ENCODE assay signal across 12 cellular contexts in genomic region chr10:31754803-31755624, GRCh38.
A peak's percentile ranks its signal among the peaks of the same experiment; 100 is the strongest.
DNase-seq lines count a peak whose midpoint lies in the region; ATAC-seq and TF ChIP-seq lines count a peak whose summit lies in the region.
"Had no signal": no experiment of that assay in that cellular context is flagged by ENCODE, and none has a peak within 500 bp of the region (broad histone marks: within the 10 kb centered on the region; RNA-seq: fewer than 3 reads in every experiment).

No MANE protein-coding gene starts in this region.

- H3K27ac Mint-ChIP-seq in GM23338: peak overlapping the region; percentile 91
- no peak overlapping the region for H3K27ac Mint-ChIP-seq in activated CD4-positive, alpha-beta T cell treated with anti-CD3 and anti-CD28 coated beads, Interleukin-2, amount 10 ng/mL, durations not matched to agents 7 days and 5 days

- peaks cover 6% of the 10 kb centered on the region; the same call in 2 of the 3 replicates for H3K36me3 Mint-ChIP-seq in GM23338 (ENCODE audit: low read depth)
- no peaks in the 10 kb centered on the region for H3K36me3 Mint-ChIP-seq in activated CD4-positive, alpha-beta T cell treated with anti-CD3 and anti-CD28 coated beads, Interleukin-2, amount 10 ng/mL, durations not matched to agents 7 days and 5 days (ENCODE audit: low read depth)

- peak; percentile 91 for DNase-seq in GM23338 (ENCODE audit: low spot score)
- DNase-seq in RWPE1 (ENCODE audit: low spot score): no peak
- peak; percentile 46 for DNase-seq in iPS DF 4.7 (ENCODE audit: extremely low read depth, low spot score)
- DNase-seq in psoas muscle: peak in 1 of 2 donors; percentile 39
- DNase-seq in RPMI8226: no peak
- DNase-seq in activated CD4-positive, alpha-beta T cell treated with anti-CD3 and anti-CD28 coated beads, Interleukin-2, amount 10 ng/mL, durations not matched to agents 7 days and 5 days: no peak
- DNase-seq in NCI-H1436 (lab: John Stamatoyannopoulos, UW): no peak
- DNase-seq: cerebellar nuclear complex, glutamatergic neuron, NCI-H1436 treated with DMSO at 0.1 percent for 48 hours had no signal

- H3K79me2 ChIP-seq in GM23338 (replicated peaks; ENCODE audit: insufficient read depth): no peaks in the 10 kb centered on the region

- H3K4me2 ChIP-seq in GM23338: peak overlapping the region; percentile 64

- no peaks in the 10 kb centered on the region; the same call in 2 of the 3 replicates for H3K9me3 Mint-ChIP-seq in GM23338
- no peaks in the 10 kb centered on the region for H3K9me3 Mint-ChIP-seq in activated CD4-positive, alpha-beta T cell treated with anti-CD3 and anti-CD28 coated beads, Interleukin-2, amount 10 ng/mL, durations not matched to agents 7 days and 5 days

- H3K4me3 ChIP-seq in GM23338 (0 out of 2 replicates have a peak overlapping the region, but pooled peaks have one; percentile 2), psoas muscle (no peak overlapping the region)
- H3K4me3 ChIP-seq: SK-N-MC had no signal

- H3K27ac ChIP-seq in GM23338 (ENCODE audit: low read depth): peak overlapping the region; percentile 85
- H3K27ac ChIP-seq in RWPE1: peak overlapping the region; percentile 64
- H3K27ac ChIP-seq in psoas muscle: peak overlapping the region; percentile 98
- H3K27ac ChIP-seq: SK-N-MC had no signal

- TF ChIP-seq CTCF in GM23338 (conservative IDR thresholded peaks at IDR 0.05; ENCODE audit: low read depth in 2 of 2) (no peak), RWPE1 (conservative IDR thresholded peaks at IDR 0.05; ENCODE audit: low read depth) (no peak), psoas muscle (IDR thresholded peaks at IDR 0.05) (no peak)

- ATAC-seq in GM23338 (peak; percentile 45), psoas muscle (peak in 3 of 4 donors; percentile 10 to 66 (median 49)), HG02588 (IDR thresholded peaks at IDR 0.05; ENCODE audit: unreplicated experiment) (no peak)

- H4K20me1 ChIP-seq in GM23338 (replicated peaks; ENCODE audit: insufficient read depth): no peaks in the 10 kb centered on the region

- POLR2A ChIA-PET in RWPE1 (lab: Yijun Ruan, JAX; ENCODE audit: low non-redundant PET): no interaction called here
- POLR2A ChIA-PET in activated CD4-positive, alpha-beta T cell treated with anti-CD3 and anti-CD28 coated beads, Interleukin-2, amount 10 ng/mL, durations not matched to agents 7 days and 5 days (lab: Charles Lee): no interaction called here

- 24 to 29% (median 25%) methylated on average over 14 of the region's 14 CpGs for WGBS in psoas muscle, 3 donors

- CTCF ChIA-PET in RWPE1 (lab: Yijun Ruan, JAX): interaction anchor here (0.6 kb wide), 1 partner anchor 473 kb away, joined by 6 read pairs; no protein-coding TSS in a partner anchor
- CTCF ChIA-PET in activated CD4-positive, alpha-beta T cell treated with anti-CD3 and anti-CD28 coated beads, Interleukin-2, amount 10 ng/mL, durations not matched to agents 7 days and 5 days (lab: Charles Lee): interaction anchor here (1.2 to 1.5 kb wide), 2 partner anchors 9 to 13 kb away, joined by 3 to 4 read pairs; no protein-coding TSS in a partner anchor

- no peaks in the 10 kb centered on the region for H3K9me2 ChIP-seq in GM23338 (ENCODE audit: insufficient read depth)

- H3K9me3 ChIP-seq in psoas muscle: no peaks in the 10 kb centered on the region

- H3K4me3 Mint-ChIP-seq in GM23338: no peak overlapping the region
- no peak overlapping the region for H3K4me3 Mint-ChIP-seq in activated CD4-positive, alpha-beta T cell treated with anti-CD3 and anti-CD28 coated beads, Interleukin-2, amount 10 ng/mL, durations not matched to agents 7 days and 5 days

- intact Hi-C loops in psoas muscle (cut with DNase I): loop anchor here (5.0 kb wide), 2 partner anchors 48 to 153 kb away; no protein-coding TSS in a partner anchor

- no peak overlapping the region for H2AFZ ChIP-seq in GM23338

- H3K36me3 ChIP-seq in GM23338 (ENCODE audit: insufficient read depth) (no peaks in the 10 kb centered on the region), psoas muscle (ENCODE audit: insufficient read depth in 1 of 2, low read depth in 1 of 2) (no peaks in the 10 kb centered on the region)

- peaks cover 14% of the 10 kb centered on the region for H3K27me3 Mint-ChIP-seq in GM23338 (ENCODE audit: insufficient read depth, low read depth, poor library complexity)
- no peaks in the 10 kb centered on the region for H3K27me3 Mint-ChIP-seq in activated CD4-positive, alpha-beta T cell treated with anti-CD3 and anti-CD28 coated beads, Interleukin-2, amount 10 ng/mL, durations not matched to agents 7 days and 5 days

- peaks cover 45% of the 10 kb centered on the region for H3K4me1 ChIP-seq in GM23338 (ENCODE audit: insufficient read depth)
- peaks cover 44% of the 10 kb centered on the region for H3K4me1 ChIP-seq in psoas muscle

- H3F3A ChIP-seq in GM23338 (replicated peaks; ENCODE audit: low read depth): 0 out of 2 replicates have a peak, but pooled peaks cover 7% of the 10 kb centered on the region

- H3K27me3 ChIP-seq in GM23338 (ENCODE audit: insufficient read depth): no peaks in the 10 kb centered on the region
- no peaks in the 10 kb centered on the region for H3K27me3 ChIP-seq in psoas muscle (ENCODE audit: insufficient read depth in 3 of 3, low read length in 2 of 3)

- peaks cover 48% of the 10 kb centered on the region for H3K4me1 Mint-ChIP-seq in GM23338
- peaks cover 11% of the 10 kb centered on the region for H3K4me1 Mint-ChIP-seq in activated CD4-positive, alpha-beta T cell treated with anti-CD3 and anti-CD28 coated beads, Interleukin-2, amount 10 ng/mL, durations not matched to agents 7 days and 5 days

TF ChIP-seq in GM23338, 12 proteins besides CTCF, POLR2A, EP300 and RAD21 (continues in another document):
- TF ChIP-seq STAT1 (IDR thresholded peaks at IDR 0.05; ENCODE audit: unreplicated experiment) (no peak), EZH2 (IDR thresholded peaks at IDR 0.05; ENCODE audit: low read depth, unreplicated experiment) (no peak), NANOG (IDR thresholded peaks at IDR 0.05; ENCODE audit: borderline replicate concordance) (no peak), ZNF462 (CRISPR knock-in tag; IDR thresholded peaks at IDR 0.05) (0 out of 2 replicates have a peak, but pooled peaks have one; percentile 36)

Comparison
In these comparisons a context has a peak if more than half of its experiments do, and no peak if none do; other contexts are left out.
1. DNase-seq: peak in GM23338 (single experiment) and iPS DF 4.7 (single experiment); none in RWPE1 (single experiment), RPMI8226 (single experiment), activated CD4-positive, alpha-beta T cell treated with anti-CD3 and anti-CD28 coated beads, Interleukin-2, amount 10 ng/mL, durations not matched to agents 7 days and 5 days (single experiment) and NCI-H1436 (single experiment).
2. Peak in every context shown above with its lines, with median percentiles within 50 percentile points of each other: H3K27ac ChIP-seq.